28 cellular contexts compared by ENCODE assay signal in the genomic region with DNA sequence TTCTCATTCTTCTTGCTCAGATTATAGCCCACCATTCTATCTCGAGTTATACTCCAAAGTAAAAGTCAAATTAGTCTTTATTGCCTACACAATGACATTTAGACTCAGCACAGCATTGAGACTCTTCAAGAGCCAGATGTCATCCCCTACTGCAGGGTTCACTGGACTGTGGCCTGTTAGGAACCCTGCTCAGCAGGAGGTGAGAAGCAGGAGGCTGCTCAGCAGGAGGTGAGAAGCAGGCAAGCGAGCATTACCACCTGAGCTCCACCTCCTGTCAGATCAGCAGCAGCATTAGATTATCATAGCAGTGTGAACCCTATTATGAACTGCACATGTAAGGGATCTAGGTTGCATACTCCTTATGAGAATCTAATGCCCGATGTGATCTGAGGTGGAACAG. TPM values are rescaled to one million over a fixed set of nuclear protein-coding genes. Genes with fewer than 3 reads are reported as not detected.
"Had no signal": no experiment of that assay in that cellular context is flagged by ENCODE, and none has a peak within 500 bp of the region (broad histone marks: within the 10 kb centered on the region; RNA-seq: fewer than 3 reads in every experiment).

No MANE protein-coding gene starts in this region.

- ATAC-seq: activated CD8-positive, alpha-beta T cell treated with anti-CD3 and anti-CD28 coated beads, Interleukin-2, amount 10 ng/mL, durations not matched to agents 7 days and 5 days; Panc1; SK-N-SH treated with all-trans-retinoic acid at 6 μM for 48 hours; WTC11 had no signal

- H3K4me1 Mint-ChIP-seq: activated naive CD8-positive, alpha-beta T cell treated with anti-CD3 and anti-CD28 coated beads, Interleukin-2, amount 10 ng/mL, durations not matched to agents 7 days and 5 days; WTC11 had no signal

- H3K4me3 Mint-ChIP-seq: activated CD8-positive, alpha-beta T cell treated with anti-CD3 and anti-CD28 coated beads, Interleukin-2, amount 10 ng/mL, durations not matched to agents 7 days and 5 days; activated naive CD8-positive, alpha-beta T cell treated with anti-CD3 and anti-CD28 coated beads, Interleukin-2, amount 10 ng/mL, durations not matched to agents 7 days and 5 days; T-helper 1 cell treated with Interleukin-12 subunit alpha and Interleukin-12 subunit beta and Interleukin-4 antibody, amounts not matched to agents 30 μg/mL and 1 μg/mL, for 36 hours; WTC11 had no signal

- H3K27ac Mint-ChIP-seq: activated CD8-positive, alpha-beta T cell treated with anti-CD3 and anti-CD28 coated beads, Interleukin-2, amount 10 ng/mL, durations not matched to agents 7 days and 5 days; activated naive CD8-positive, alpha-beta T cell treated with anti-CD3 and anti-CD28 coated beads, Interleukin-2, amount 10 ng/mL, durations not matched to agents 7 days and 5 days; T-helper 1 cell treated with Interleukin-12 subunit alpha and Interleukin-12 subunit beta and Interleukin-4 antibody, amounts not matched to agents 30 μg/mL and 1 μg/mL, for 36 hours; WTC11 had no signal

- H3K36me3 Mint-ChIP-seq: activated naive CD8-positive, alpha-beta T cell treated with anti-CD3 and anti-CD28 coated beads, Interleukin-2, amount 10 ng/mL, durations not matched to agents 7 days and 5 days; WTC11 had no signal

- FAIRE-seq: bronchial epithelial cell had no signal

- DNase-seq: activated CD4-positive, alpha-beta T cell treated with anti-CD3 and anti-CD28 coated beads for 48 hours; activated CD4-positive, alpha-beta T cell treated with anti-CD3 and anti-CD28 coated beads, Interleukin-2, amount 50 U/mL, for 4 hours; activated CD4-positive, CD25-positive, alpha-beta regulatory T cell treated with anti-CD3 and anti-CD28 coated beads, Interleukin-2, amount 50 U/mL, for 72 hours; activated CD8-positive, alpha-beta memory T cell treated with anti-CD3 and anti-CD28 coated beads, Interleukin-2, amount 50 U/mL, for 48 hours; activated CD8-positive, alpha-beta T cell treated with anti-CD3 and anti-CD28 coated beads, Interleukin-2, amount 10 ng/mL, durations not matched to agents 7 days and 5 days; activated naive CD4-positive, alpha-beta T cell treated with anti-CD3 and anti-CD28 coated beads, Interleukin-2, amount 50 U/mL, for 16 hours; activated naive CD8-positive, alpha-beta T cell treated with anti-CD3 and anti-CD28 coated beads, Interleukin-2, amount 10 ng/mL, durations not matched to agents 7 days and 5 days; activated T-cell treated with anti-CD3 and anti-CD28 coated beads, Interleukin-2, amount 50 U/mL, for 1 hour; adrenal gland; central memory CD4-positive, alpha-beta T cell; Kasumi-1; KBM-7; NCI-H1048; NCI-H146; NCI-H187 treated with DMSO at 0.1 percent for 48 hours; NCI-H2081 treated with DMSO at 0.1 percent for 48 hours; NCI-H446; NCI-H69; NK-92 treated with Interleukin-12 subunit alpha and Interleukin-12 subunit beta, amount 100 ng/mL, for 24 hours; OCI-M1; Right ventricle myocardium superior; RPMI8226; SW 1271 had no signal

- H3K9me3 Mint-ChIP-seq: activated naive CD8-positive, alpha-beta T cell treated with anti-CD3 and anti-CD28 coated beads, Interleukin-2, amount 10 ng/mL, durations not matched to agents 7 days and 5 days; T-helper 1 cell treated with Interleukin-12 subunit alpha and Interleukin-12 subunit beta and Interleukin-4 antibody, amounts not matched to agents 30 μg/mL and 1 μg/mL, for 36 hours; WTC11 had no signal

RNA-seq across cellular contexts. Expression of a gene that starts 12.7 kb away (rescaled TPM):
- total RNA-seq: activated CD8-positive, alpha-beta T cell treated with anti-CD3 and anti-CD28 coated beads, Interleukin-2, amount 10 ng/mL, durations not matched to agents 7 days and 5 days; activated naive CD8-positive, alpha-beta T cell treated with anti-CD3 and anti-CD28 coated beads, Interleukin-2, amount 10 ng/mL, durations not matched to agents 7 days and 5 days had no signal
